In the genomic region with DNA sequence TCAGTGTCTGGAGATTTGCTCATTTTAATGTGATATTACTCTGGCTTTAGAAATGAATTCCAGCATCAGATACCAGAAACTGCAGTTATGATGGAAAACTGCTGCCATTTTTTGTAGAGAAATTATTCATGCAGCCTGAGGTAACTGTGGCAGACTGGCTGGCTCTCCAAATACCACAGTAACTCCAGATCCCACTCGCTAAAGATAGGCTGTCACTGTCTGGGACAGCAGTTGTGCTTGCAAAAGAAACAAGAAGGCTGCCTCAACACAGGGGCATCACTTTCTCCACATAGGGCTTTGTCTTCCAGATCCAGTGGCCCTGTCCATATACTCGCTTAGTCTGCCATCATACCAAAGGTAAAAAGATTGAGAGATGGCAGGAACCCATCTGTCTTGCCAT, we compare ENCODE assay signal across 20 cellular contexts.
"Had no signal": no experiment of that assay in that cellular context is flagged by ENCODE, and none has a peak within 500 bp of the region (broad histone marks: within the 10 kb centered on the region; RNA-seq: fewer than 3 reads in every experiment).

No MANE protein-coding gene starts in this region.

- H3K9me3 ChIP-seq: mucosa of descending colon, pancreas, suprapubic skin, thyroid gland had no signal

- DNase-seq: effector memory CD8-positive, alpha-beta T cell; erythroblast; foreskin keratinocyte; kidney glomerular epithelial cell; mammary epithelial cell; mucosa of descending colon; occipital lobe; pancreas; right cardiac atrium; stimulated activated CD4-positive, alpha-beta T cell treated with anti-CD3 and anti-CD28 coated beads, Interleukin-4, amount 100 ng/mL, for 1 hour; stimulated activated CD8-positive, alpha-beta memory T cell treated with anti-CD3 and anti-CD28 coated beads, Interleukin-4, amount 100 ng/mL, for 48 hours; stimulated activated naive CD8-positive, alpha-beta T cell treated with anti-CD3 and anti-CD28 coated beads, Interleukin-15, Interleukin-2, amounts not matched to agents 100 U/mL and 50 U/mL, for 24 hours; thyroid gland had no signal

- H3K27me3 ChIP-seq: pancreas, suprapubic skin, thyroid gland had no signal

- H3K27ac ChIP-seq: foreskin keratinocyte, pancreas, suprapubic skin, thyroid gland had no signal

- ATAC-seq: effector memory CD8-positive, alpha-beta T cell; foreskin keratinocyte; left lobe of liver; mucosa of descending colon; natural killer cell treated with Interleukin-12 subunit alpha and Interleukin-12 subunit beta and Interleukin-15 and Interleukin-18, amount 100 ng/mL, for 72 hours; pancreas; right cardiac atrium; stimulated activated effector memory CD8-positive, alpha-beta T cell treated with anti-CD3 and anti-CD28 coated beads, Interleukin-12 subunit alpha, Interleukin-12 subunit beta, amount 100 ng/mL, for 72 hours; stimulated activated naive CD8-positive, alpha-beta T cell treated with anti-CD3 and anti-CD28 coated beads, Interleukin-15, Interleukin-2, amounts not matched to agents 100 U/mL and 50 U/mL, for 24 hours had no signal

- H3K4me1 ChIP-seq: foreskin keratinocyte, pancreas, suprapubic skin, thyroid gland had no signal

- H3K4me3 ChIP-seq: mucosa of descending colon, pancreas, suprapubic skin, thyroid gland had no signal

- H3K36me3 ChIP-seq: pancreas, suprapubic skin, thyroid gland had no signal

- FAIRE-seq: colon, endothelial cell of umbilical vein, pancreas, urothelium cell line had no signal
